Comparison of ENCODE assay signal across 24 cellular contexts in the genomic region with DNA sequence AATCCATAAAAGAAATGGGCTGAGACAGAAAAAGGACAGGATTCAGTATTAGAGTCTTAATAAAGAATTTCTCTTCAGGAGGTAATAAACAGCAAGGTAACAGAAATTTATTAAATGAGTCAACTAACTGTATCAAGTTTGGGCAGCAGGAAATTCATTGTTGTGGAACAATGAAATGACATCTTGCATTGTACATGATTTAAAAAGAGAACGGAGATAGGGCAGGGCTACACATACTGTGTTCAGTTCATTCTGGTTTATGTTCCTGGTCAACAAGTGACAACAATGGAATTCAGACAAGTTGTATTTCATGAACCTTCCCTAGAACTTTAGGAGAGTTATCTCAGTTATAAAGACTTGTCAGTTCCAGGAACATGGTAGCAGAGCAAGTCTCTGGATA.
"Had no signal": no experiment of that assay in that cellular context is flagged by ENCODE, and none has a peak within 500 bp of the region (broad histone marks: within the 10 kb centered on the region; RNA-seq: fewer than 3 reads in every experiment).

No MANE protein-coding gene starts in this region.

- H3K4me3 ChIP-seq: left lung, lower lobe of right lung, mucosa of descending colon, ovary, right atrium auricular region, right lobe of liver, smooth muscle cell, stomach, testis, thyroid gland, transverse colon, upper lobe of left lung, vagina had no signal

- DNase-seq: hippocampal formation; left cardiac atrium; left lung; lower lobe of right lung; mesendoderm; mucosa of descending colon; naive thymus-derived CD4-positive, alpha-beta T cell; ovary; right lobe of liver; stimulated activated CD4-positive, alpha-beta T cell treated with anti-CD3 and anti-CD28 coated beads, Interleukin-1b, Interleukin-23, amount 100 ng/mL, for 48 hours; stimulated activated CD4-positive, alpha-beta T cell treated with anti-CD3 and anti-CD28 coated beads, Interleukin-2, amount 100 ng/mL, for 48 hours; stimulated activated CD4-positive, alpha-beta T cell treated with anti-CD3 and anti-CD28 coated beads, Interleukin-4, amount 100 ng/mL, for 4 hours; stimulated activated naive B cell treated with anti-CD40 and anti-IgM and Interleukin-4, amounts not matched to agents 10 μg/mL and 1 μg/mL and 100 μg/mL, for 72 hours; stimulated activated naive CD8-positive, alpha-beta T cell treated with anti-CD3 and anti-CD28 coated beads, Interleukin-15, Interleukin-2, amounts not matched to agents 100 U/mL and 50 U/mL, for 24 hours; stomach; testis; thyroid gland; transverse colon; upper lobe of left lung had no signal

- ATAC-seq: left cardiac atrium; left lung; lower lobe of right lung; mucosa of descending colon; naive thymus-derived CD4-positive, alpha-beta T cell; natural killer cell treated with Interleukin-12 subunit alpha and Interleukin-12 subunit beta and Interleukin-15 and Interleukin-18, amount 100 ng/mL, for 72 hours; right lobe of liver; stimulated activated naive B cell treated with anti-CD40 and anti-IgM and Interleukin-4, amounts not matched to agents 10 μg/mL and 1 μg/mL and 100 μg/mL, for 72 hours; stimulated activated naive CD8-positive, alpha-beta T cell treated with anti-CD3 and anti-CD28 coated beads, Interleukin-15, Interleukin-2, amounts not matched to agents 100 U/mL and 50 U/mL, for 24 hours had no signal

- FAIRE-seq: keratinocyte had no signal
